29 cellular contexts compared by ENCODE assay signal in genomic region chr10:101005361-101005760, GRCh38.
"Had no signal": no experiment of that assay in that cellular context is flagged by ENCODE, and none has a peak within 500 bp of the region (broad histone marks: within the 10 kb centered on the region; RNA-seq: fewer than 3 reads in every experiment).

No MANE protein-coding gene starts in this region.

- H2AFZ ChIP-seq: hepatocyte, neural progenitor cell had no signal

- H3K4me3 Mint-ChIP-seq: activated CD8-positive, alpha-beta T cell treated with anti-CD3 and anti-CD28 coated beads for 36 hours; activated naive CD8-positive, alpha-beta T cell; activated T-cell treated with anti-CD3 and anti-CD28 coated beads, Interleukin-2, amount 50 U/mL, for 72 hours; dendritic cell treated with granulocyte-macrophage colony-stimulating factor and Interleukin-4, amounts not matched to agents 40 ng/mL and 50 ng/mL, for 4 days; naive thymus-derived CD8-positive, alpha-beta T cell; neural progenitor cell; stimulated activated memory B cell treated with anti-CD40 and anti-IgM and Interleukin-4, amounts not matched to agents 10 μg/mL and 1 μg/mL and 100 μg/mL, for 72 hours; WTC11 had no signal

- H3K36me3 ChIP-seq: neural progenitor cell had no signal

- H3K9me3 Mint-ChIP-seq: activated CD8-positive, alpha-beta T cell treated with anti-CD3 and anti-CD28 coated beads for 36 hours; activated T-cell treated with anti-CD3 and anti-CD28 coated beads, Interleukin-2, amount 50 U/mL, for 72 hours; dendritic cell treated with granulocyte-macrophage colony-stimulating factor and Interleukin-4, amounts not matched to agents 40 ng/mL and 50 ng/mL, for 4 days; naive thymus-derived CD8-positive, alpha-beta T cell; neural progenitor cell; stimulated activated memory B cell treated with anti-CD40 and anti-IgM and Interleukin-4, amounts not matched to agents 10 μg/mL and 1 μg/mL and 100 μg/mL, for 72 hours; WTC11 had no signal

- ATAC-seq: activated CD8-positive, alpha-beta T cell treated with anti-CD3 and anti-CD28 coated beads for 36 hours; activated T-cell treated with anti-CD3 and anti-CD28 coated beads, Interleukin-2, amount 50 U/mL, for 72 hours; body of pancreas; foreskin keratinocyte; left colon; naive thymus-derived CD8-positive, alpha-beta T cell; stimulated activated memory B cell treated with anti-CD40 and anti-IgM and Interleukin-4, amounts not matched to agents 10 μg/mL and 1 μg/mL and 100 μg/mL, for 72 hours; WTC11 had no signal

- H3K9me3 ChIP-seq: body of pancreas, esophagus muscularis mucosa, SJSA1, thoracic aorta, vagina had no signal

- DNase-seq: activated CD4-positive, alpha-beta T cell treated with anti-CD3 and anti-CD28 coated beads, Interleukin-2, amount 50 U/mL, for 1 hour; activated CD8-positive, alpha-beta T cell treated with anti-CD3 and anti-CD28 coated beads for 36 hours; activated naive CD4-positive, alpha-beta T cell; activated T-cell treated with anti-CD3 and anti-CD28 coated beads, Interleukin-2, amount 50 U/mL, for 72 hours; aorta; body of pancreas; effector CD4-positive, alpha-beta T cell; foreskin keratinocyte; islet precursor cell; left colon; mesenchymal stem cell; naive thymus-derived CD8-positive, alpha-beta T cell; posterior cingulate gyrus; stimulated activated CD4-positive, alpha-beta T cell treated with anti-CD3 and anti-CD28 coated beads, Interleukin-1b, Interleukin-23, amount 100 ng/mL, for 48 hours; stimulated activated CD4-positive, alpha-beta T cell treated with anti-CD3 and anti-CD28 coated beads, Interleukin-4, amount 100 ng/mL, for 4 hours; stimulated activated CD8-positive, alpha-beta memory T cell treated with anti-CD3 and anti-CD28 coated beads, Interleukin-4, amount 100 ng/mL, for 48 hours; T-helper 2 cell; trophoblast cell had no signal

- H3K36me3 Mint-ChIP-seq: activated naive CD8-positive, alpha-beta T cell; stimulated activated memory B cell treated with anti-CD40 and anti-IgM and Interleukin-4, amounts not matched to agents 10 μg/mL and 1 μg/mL and 100 μg/mL, for 72 hours had no signal

- H3K4me3 ChIP-seq: body of pancreas, esophagus muscularis mucosa, hepatocyte, neural progenitor cell, SJSA1, smooth muscle cell, thoracic aorta, vagina had no signal

- H3K9ac ChIP-seq: neural progenitor cell had no signal

- H3K27me3 Mint-ChIP-seq: activated CD8-positive, alpha-beta T cell treated with anti-CD3 and anti-CD28 coated beads for 36 hours; activated naive CD8-positive, alpha-beta T cell; naive thymus-derived CD8-positive, alpha-beta T cell; stimulated activated memory B cell treated with anti-CD40 and anti-IgM and Interleukin-4, amounts not matched to agents 10 μg/mL and 1 μg/mL and 100 μg/mL, for 72 hours had no signal

- H3K27ac ChIP-seq: body of pancreas, foreskin keratinocyte, hepatocyte, neural progenitor cell, SJSA1, thoracic aorta, vagina had no signal

- H3K27me3 ChIP-seq: body of pancreas, esophagus muscularis mucosa, foreskin keratinocyte, hepatocyte, neural progenitor cell, SJSA1, vagina had no signal

- H3K27ac Mint-ChIP-seq: activated CD8-positive, alpha-beta T cell treated with anti-CD3 and anti-CD28 coated beads for 36 hours; activated naive CD8-positive, alpha-beta T cell; activated T-cell treated with anti-CD3 and anti-CD28 coated beads, Interleukin-2, amount 50 U/mL, for 72 hours; dendritic cell treated with granulocyte-macrophage colony-stimulating factor and Interleukin-4, amounts not matched to agents 40 ng/mL and 50 ng/mL, for 4 days; naive thymus-derived CD8-positive, alpha-beta T cell; neural progenitor cell; stimulated activated memory B cell treated with anti-CD40 and anti-IgM and Interleukin-4, amounts not matched to agents 10 μg/mL and 1 μg/mL and 100 μg/mL, for 72 hours; WTC11 had no signal

- H3K4me2 ChIP-seq: hepatocyte, neural progenitor cell, smooth muscle cell had no signal
